ENCODE assay signal across 8 cellular contexts in genomic region chr4:74933562-74934015, GRCh38. TPM values are rescaled to one million over a fixed set of nuclear protein-coding genes. Genes with fewer than 3 reads are reported as not detected.
A peak's percentile ranks its signal among the peaks of the same experiment; 100 is the strongest.
DNase-seq lines count a peak whose midpoint lies in the region; ATAC-seq, FAIRE-seq and TF ChIP-seq lines count a peak whose summit lies in the region.

No MANE protein-coding gene starts in this region.

- no peak for DNase-seq in activated CD8-positive, alpha-beta memory T cell treated with anti-CD3 and anti-CD28 coated beads, Interleukin-2, amount 10 ng/mL, durations not matched to agents 7 days and 5 days
- no peak for DNase-seq in activated CD8-positive, alpha-beta memory T cell treated with anti-CD3 and anti-CD28 coated beads, Interleukin-2, amount 50 U/mL, for 48 hours
- DNase-seq in WERI-Rb-1 (no peak), heart left ventricle (peak; percentile 18 to 52 (median 27)), H54 (ENCODE audit: insufficient read length, low spot score) (no peak), SHP77 (lab: John Stamatoyannopoulos, UW) (no peak), superior temporal gyrus (ENCODE audit: extremely low spot score) (no peak)

- H3K4me3 ChIP-seq in WERI-Rb-1 (ENCODE audit: low read depth, low read length) (peak overlapping the region; percentile 64), heart left ventricle (peak overlapping the region; percentile 53 to 86 (median 74)), rectal smooth muscle tissue (ENCODE audit: low read length) (peak overlapping the region; percentile 84)

- H3K27me3 ChIP-seq in WERI-Rb-1 (ENCODE audit: insufficient read depth, low read depth, severe bottlenecking) = peaks cover 15% of the 10 kb centered on the region
- H3K27me3 ChIP-seq in heart left ventricle = peaks cover 0 to 36% (median 0%) of the 10 kb centered on the region in 9 donors
- H3K27me3 ChIP-seq in rectal smooth muscle tissue (ENCODE audit: control insufficient read depth, insufficient read depth, low read length) = no peaks in the 10 kb centered on the region

- TF ChIP-seq CTCF in WERI-Rb-1 (IDR thresholded peaks at IDR 0.05; ENCODE audit: low read depth, low read length) (no peak), heart left ventricle (IDR thresholded peaks at IDR 0.05) (no peak)

- peak overlapping the region; percentile 35 for H3K9ac ChIP-seq in rectal smooth muscle tissue (ENCODE audit: low read length)

- H3K4me1 ChIP-seq in heart left ventricle (peaks cover 0 to 35% (median 12%) of the 10 kb centered on the region in 12 donors), rectal smooth muscle tissue (ENCODE audit: control insufficient read depth, insufficient read depth, low read length) (no peaks in the 10 kb centered on the region)

- CTCF ChIA-PET in activated CD8-positive, alpha-beta memory T cell treated with anti-CD3 and anti-CD28 coated beads, Interleukin-2, amount 10 ng/mL, durations not matched to agents 7 days and 5 days (lab: Charles Lee) = no interaction called here

- peaks cover 64% of the 10 kb centered on the region for H3K27me3 Mint-ChIP-seq in activated CD8-positive, alpha-beta memory T cell treated with anti-CD3 and anti-CD28 coated beads, Interleukin-2, amount 10 ng/mL, durations not matched to agents 7 days and 5 days

- peak overlapping the region; percentile 61 for H3K4me3 Mint-ChIP-seq in activated CD8-positive, alpha-beta memory T cell treated with anti-CD3 and anti-CD28 coated beads, Interleukin-2, amount 10 ng/mL, durations not matched to agents 7 days and 5 days

- intact Hi-C loops in heart left ventricle (cut with DNase I) = loop anchor here in 9 of 10 donors (2.0 to 10.0 kb wide), 18 partner anchors 34 to 581 kb away; partner anchors contain the start of genes RCHY1 (in 2 of the 9) and THAP6 (in 2 of the 9)

- H3K4me1 Mint-ChIP-seq in activated CD8-positive, alpha-beta memory T cell treated with anti-CD3 and anti-CD28 coated beads, Interleukin-2, amount 10 ng/mL, durations not matched to agents 7 days and 5 days = peaks cover 13% of the 10 kb centered on the region

- H3K36me3 ChIP-seq in WERI-Rb-1 = no peaks in the 10 kb centered on the region
- H3K36me3 ChIP-seq in heart left ventricle = no peaks in the 10 kb centered on the region
- H3K36me3 ChIP-seq in rectal smooth muscle tissue (ENCODE audit: control insufficient read depth, insufficient read depth, low read length) = no peaks in the 10 kb centered on the region

- ATAC-seq in activated CD8-positive, alpha-beta memory T cell treated with anti-CD3 and anti-CD28 coated beads, Interleukin-2, amount 10 ng/mL, durations not matched to agents 7 days and 5 days = no peak
- ATAC-seq in heart left ventricle = peak in 2 of 4 donors; percentile 10 to 24

- no peak for FAIRE-seq in H54 (lab: Jason Lieb, UNC)

- H3K9me3 ChIP-seq in WERI-Rb-1 (ENCODE audit: severe bottlenecking) (no peaks in the 10 kb centered on the region), heart left ventricle (no peaks in the 10 kb centered on the region)

- no peak overlapping the region for H3K27ac Mint-ChIP-seq in activated CD8-positive, alpha-beta memory T cell treated with anti-CD3 and anti-CD28 coated beads, Interleukin-2, amount 10 ng/mL, durations not matched to agents 7 days and 5 days

- WGBS in heart left ventricle, 4 donors = 0 to 2% (median 2%) methylated on average over 16 to 28 of the region's 28 CpGs

- H3K9me3 Mint-ChIP-seq in activated CD8-positive, alpha-beta memory T cell treated with anti-CD3 and anti-CD28 coated beads, Interleukin-2, amount 10 ng/mL, durations not matched to agents 7 days and 5 days (ENCODE audit: low read depth) = no peaks in the 10 kb centered on the region

- no peak for TF ChIP-seq POLR2A in heart left ventricle (IDR thresholded peaks at IDR 0.05)
- TF ChIP-seq POLR2A in H54 (IDR thresholded peaks at IDR 0.05; ENCODE audit: low read depth, low read length) = no peak

- no peaks in the 10 kb centered on the region for H3K36me3 Mint-ChIP-seq in activated CD8-positive, alpha-beta memory T cell treated with anti-CD3 and anti-CD28 coated beads, Interleukin-2, amount 10 ng/mL, durations not matched to agents 7 days and 5 days

- H3K27ac ChIP-seq in WERI-Rb-1 (no peak overlapping the region), heart left ventricle (peak overlapping the region; percentile 44 to 91 (median 80)), rectal smooth muscle tissue (ENCODE audit: low read depth, low read length) (peak overlapping the region; percentile 55)

RNA-seq across cellular contexts. Expression of gene PARM1, which starts 0.7 kb away (rescaled TPM):
- under 1 TPM in 1 of 2 experiments, not detected in 1; 0.09 TPM for total RNA-seq in activated CD8-positive, alpha-beta memory T cell treated with anti-CD3 and anti-CD28 coated beads, Interleukin-2, amount 10 ng/mL, durations not matched to agents 7 days and 5 days
- 100 to 1,000 TPM in 5 of 9 donors, 10 to 100 TPM in 4; 40.1 to 144 (median 103) TPM for total RNA-seq in heart left ventricle
- polyA plus RNA-seq in heart left ventricle = 10 to 100 TPM; 28.8 to 51.2 TPM

Comparison
In these comparisons a context has a peak if more than half of its experiments do, and no peak if none do; other contexts are left out.
1. DNase-seq: peak in heart left ventricle (5 of 5); none in activated CD8-positive, alpha-beta memory T cell treated with anti-CD3 and anti-CD28 coated beads, Interleukin-2, amount 10 ng/mL, durations not matched to agents 7 days and 5 days (single experiment), activated CD8-positive, alpha-beta memory T cell treated with anti-CD3 and anti-CD28 coated beads, Interleukin-2, amount 50 U/mL, for 48 hours (single experiment), WERI-Rb-1 (single experiment), H54 (single experiment), SHP77 (0 of 2) and superior temporal gyrus (single experiment).
2. RNA of gene PARM1, which starts 0.7 kb away (total RNA-seq): 40.1 to 144 TPM in heart left ventricle; 0.09 TPM in activated CD8-positive, alpha-beta memory T cell treated with anti-CD3 and anti-CD28 coated beads, Interleukin-2, amount 10 ng/mL, durations not matched to agents 7 days and 5 days; every median in the first group is over 10 times any median in the second.
3. Peak in every context shown above with its lines, with median percentiles within 50 percentile points of each other: H3K4me3 ChIP-seq.